In the genomic region with DNA sequence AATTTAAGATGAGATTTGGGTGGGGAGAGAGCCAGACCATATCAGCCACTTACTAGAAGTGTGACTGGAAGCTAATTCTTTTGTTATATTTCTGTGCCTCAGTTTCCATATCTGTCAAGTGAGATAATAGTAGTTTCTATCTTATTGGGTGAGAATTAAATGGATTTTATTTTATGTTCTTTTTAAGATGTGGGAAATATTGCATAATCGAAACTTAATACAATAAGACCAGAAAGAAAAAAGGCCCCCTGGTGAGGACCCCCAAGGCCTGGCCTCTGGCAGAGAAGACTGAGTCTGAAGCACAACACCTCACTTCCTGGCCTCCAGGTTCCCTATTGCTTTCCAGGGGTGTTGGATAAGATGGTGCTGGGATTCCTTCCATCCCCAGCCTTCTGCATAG, we compare ENCODE assay signal across 16 cellular contexts. TPM values are rescaled to one million over a fixed set of nuclear protein-coding genes. Genes with fewer than 3 reads are reported as not detected.
DNase-seq lines count a peak whose midpoint lies in the region; ATAC-seq and TF ChIP-seq lines count a peak whose summit lies in the region.
"Had no signal": no experiment of that assay in that cellular context is flagged by ENCODE, and none has a peak within 500 bp of the region (broad histone marks: within the 10 kb centered on the region; RNA-seq: fewer than 3 reads in every experiment).

No MANE protein-coding gene starts in this region.

- no peaks in the 10 kb centered on the region for H3K9me3 Mint-ChIP-seq in natural killer cell
- H3K9me3 Mint-ChIP-seq in natural killer cell treated with Interleukin-12 subunit alpha and Interleukin-12 subunit beta and Interleukin-15 and Interleukin-18, amount 100 ng/mL, for 72 hours = no peaks in the 10 kb centered on the region
- H3K9me3 Mint-ChIP-seq in naive B cell = no peaks in the 10 kb centered on the region
- H3K9me3 Mint-ChIP-seq in MCF 10A (ENCODE audit: unreplicated experiment) = no peaks in the 10 kb centered on the region
- no peaks in the 10 kb centered on the region for H3K9me3 Mint-ChIP-seq in mesothelial cell of epicardium
- H3K9me3 Mint-ChIP-seq: CD4-positive, CD25-positive, alpha-beta regulatory T cell; GM23338; H9 had no signal

- TF ChIP-seq CTCF in natural killer cell (IDR thresholded peaks at IDR 0.05) (no peak), SU-DHL-6 (IDR thresholded peaks at IDR 0.05; ENCODE audit: insufficient read depth, low read length, poor library complexity, severe bottlenecking) (no peak), MCF 10A (IDR thresholded peaks at IDR 0.05; ENCODE audit: unreplicated experiment) (no peak), mesothelial cell of epicardium (IDR thresholded peaks at IDR 0.05; ENCODE audit: unreplicated experiment) (no peak)

- no peaks in the 10 kb centered on the region for H3K27me3 ChIP-seq in SU-DHL-6 (ENCODE audit: low read length)
- H3K27me3 ChIP-seq: BLaER1 treated with 17β-estradiol and CSF1 and Interleukin-3, amounts not matched to agents 10 nM and 100 nM had no signal

- H3K27me3 Mint-ChIP-seq in natural killer cell (ENCODE audit: low read depth in 2 of 2) (no peaks in the 10 kb centered on the region), naive B cell (no peaks in the 10 kb centered on the region), MCF 10A (ENCODE audit: insufficient read depth, unreplicated experiment) (no peaks in the 10 kb centered on the region), mesothelial cell of epicardium (ENCODE audit: low read depth) (peaks cover 11% of the 10 kb centered on the region)
- no peaks in the 10 kb centered on the region for H3K27me3 Mint-ChIP-seq in natural killer cell treated with Interleukin-12 subunit alpha and Interleukin-12 subunit beta and Interleukin-15 and Interleukin-18, amount 100 ng/mL, for 72 hours

- no peaks in the 10 kb centered on the region for H3K9me3 ChIP-seq in SU-DHL-6 (ENCODE audit: insufficient read depth, low read length)
- H3K9me3 ChIP-seq: BLaER1 treated with 17β-estradiol and CSF1 and Interleukin-3, amounts not matched to agents 10 nM and 100 nM had no signal

- intact Hi-C loops in natural killer cell (cut with micrococcal nuclease) (no loop called here), MCF 10A (cut with micrococcal nuclease) (no loop called here)

- BruUV-seq in MCF 10A (replicated peaks; lab: Mats Ljungman, UMichigan) = no TSS peak

- 0 out of 2 replicates have a peak overlapping the region, but pooled peaks have one; percentile 16 for H3K9ac ChIP-seq in SU-DHL-6 (ENCODE audit: low read length)
- H3K9ac ChIP-seq: BLaER1 treated with 17β-estradiol and CSF1 and Interleukin-3, amounts not matched to agents 10 nM and 100 nM had no signal

- H3K4me1 Mint-ChIP-seq in natural killer cell = peaks cover 83 to 86% of the 10 kb centered on the region in 2 donors
- H3K4me1 Mint-ChIP-seq in natural killer cell treated with Interleukin-12 subunit alpha and Interleukin-12 subunit beta and Interleukin-15 and Interleukin-18, amount 100 ng/mL, for 72 hours (ENCODE audit: low read depth in 2 of 2) = peaks cover 56 to 64% of the 10 kb centered on the region in 2 donors
- peaks cover 77 to 98% (median 97%) of the 10 kb centered on the region in 3 donors for H3K4me1 Mint-ChIP-seq in naive B cell
- peaks cover 6% of the 10 kb centered on the region for H3K4me1 Mint-ChIP-seq in MCF 10A (ENCODE audit: insufficient read depth, unreplicated experiment)
- H3K4me1 Mint-ChIP-seq in mesothelial cell of epicardium = peaks cover 5% of the 10 kb centered on the region
- H3K4me1 Mint-ChIP-seq: CD4-positive, CD25-positive, alpha-beta regulatory T cell had no signal

- H3K36me3 Mint-ChIP-seq in natural killer cell (no peaks in the 10 kb centered on the region), naive B cell (peaks cover 10 to 18% of the 10 kb centered on the region in 2 donors), MCF 10A (ENCODE audit: insufficient read depth, unreplicated experiment) (no peaks in the 10 kb centered on the region), mesothelial cell of epicardium (no peaks in the 10 kb centered on the region)
- peaks cover 4% of the 10 kb centered on the region for H3K36me3 Mint-ChIP-seq in natural killer cell treated with Interleukin-12 subunit alpha and Interleukin-12 subunit beta and Interleukin-15 and Interleukin-18, amount 100 ng/mL, for 72 hours
- H3K36me3 Mint-ChIP-seq: CD4-positive, CD25-positive, alpha-beta regulatory T cell had no signal

- H2AFZ ChIP-seq in SU-DHL-6 (ENCODE audit: low read depth, low read length, severe bottlenecking) = no peak overlapping the region
- H2AFZ ChIP-seq: GM23338 had no signal

- CTCF ChIA-PET in MCF 10A (lab: Yijun Ruan, JAX) = interaction anchor here (2.9 kb wide), 1 partner anchor 81 kb away, joined by 13 read pairs; no protein-coding TSS in a partner anchor

- H3K4me3 ChIP-seq in SU-DHL-6 (ENCODE audit: insufficient read depth, low read length, poor library complexity, severe bottlenecking) = no peak overlapping the region
- H3K4me3 ChIP-seq: BLaER1 treated with 17β-estradiol and CSF1 and Interleukin-3, amounts not matched to agents 10 nM and 100 nM; GM12878; GM23338 had no signal

- H4K20me1 ChIP-seq in SU-DHL-6 (ENCODE audit: low read depth, low read length) = peaks cover 16% of the 10 kb centered on the region

- POLR2A ChIA-PET in MCF 10A (lab: Yijun Ruan, JAX) = no interaction called here

- DNase-seq in natural killer cell (no peak), naive B cell (no peak), MCF 10A (ENCODE audit: unreplicated experiment) (no peak), NCI-H226 (no peak), mesothelial cell of epicardium (ENCODE audit: low spot score in 2 of 2, unreplicated experiment in 2 of 2) (no peak)
- DNase-seq in natural killer cell treated with Interleukin-12 subunit alpha and Interleukin-12 subunit beta and Interleukin-15 and Interleukin-18, amount 100 ng/mL, for 72 hours (ENCODE audit: low spot score) = no peak
- DNase-seq: 8988T; AML-193; CD4-positive, CD25-positive, alpha-beta regulatory T cell; DMS53; H9; IMR-90 had no signal

- peak overlapping the region; percentile 92 to 99 for H3K27ac Mint-ChIP-seq in natural killer cell
- peak overlapping the region in 1 of 2 donors; percentile 30 for H3K27ac Mint-ChIP-seq in natural killer cell treated with Interleukin-12 subunit alpha and Interleukin-12 subunit beta and Interleukin-15 and Interleukin-18, amount 100 ng/mL, for 72 hours
- peak overlapping the region; percentile 80 to 98 (median 90) for H3K27ac Mint-ChIP-seq in naive B cell
- no peak overlapping the region for H3K27ac Mint-ChIP-seq in MCF 10A (ENCODE audit: low read depth, unreplicated experiment)
- H3K27ac Mint-ChIP-seq in mesothelial cell of epicardium = no peak overlapping the region
- H3K27ac Mint-ChIP-seq: CD4-positive, CD25-positive, alpha-beta regulatory T cell; GM23338; H9 had no signal

- peaks cover 54% of the 10 kb centered on the region for H3F3A ChIP-seq in SU-DHL-6 (ENCODE audit: insufficient read depth)

- no peak overlapping the region for H3K4me3 Mint-ChIP-seq in natural killer cell
- H3K4me3 Mint-ChIP-seq in natural killer cell treated with Interleukin-12 subunit alpha and Interleukin-12 subunit beta and Interleukin-15 and Interleukin-18, amount 100 ng/mL, for 72 hours = no peak overlapping the region
- H3K4me3 Mint-ChIP-seq in naive B cell = peak overlapping the region in 1 of 8 donors; percentile 16
- H3K4me3 Mint-ChIP-seq in MCF 10A (ENCODE audit: unreplicated experiment) = no peak overlapping the region
- no peak overlapping the region for H3K4me3 Mint-ChIP-seq in mesothelial cell of epicardium
- H3K4me3 Mint-ChIP-seq: CD4-positive, CD25-positive, alpha-beta regulatory T cell; GM23338; H9 had no signal

- H3K27ac ChIP-seq in SU-DHL-6 (ENCODE audit: low read depth, low read length) = peak overlapping the region; percentile 61
- H3K27ac ChIP-seq: BLaER1 treated with 17β-estradiol and CSF1 and Interleukin-3, amounts not matched to agents 10 nM and 100 nM had no signal

- no peaks in the 10 kb centered on the region for H3K9me2 ChIP-seq in SU-DHL-6 (replicated peaks; ENCODE audit: insufficient read depth, low read length)

- H3K4me2 ChIP-seq in SU-DHL-6 (ENCODE audit: low read depth, low read length, poor library complexity, severe bottlenecking) = peak overlapping the region; percentile 9
- H3K4me2 ChIP-seq: BLaER1 treated with 17β-estradiol and CSF1 and Interleukin-3, amounts not matched to agents 10 nM and 100 nM; GM23338 had no signal

- ATAC-seq in natural killer cell (no peak), naive B cell (ENCODE audit: low read depth in 2 of 2) (no peak)
- no peak for ATAC-seq in natural killer cell treated with Interleukin-12 subunit alpha and Interleukin-12 subunit beta and Interleukin-15 and Interleukin-18, amount 100 ng/mL, for 72 hours
- ATAC-seq: GM12878, GM23338 had no signal

- H3K79me2 ChIP-seq in SU-DHL-6 (ENCODE audit: insufficient read depth, low read length) = peaks cover 99% of the 10 kb centered on the region

- H3K36me3 ChIP-seq in SU-DHL-6 (ENCODE audit: low read length) = peaks cover 30% of the 10 kb centered on the region

RNA-seq across cellular contexts. Expression of a gene that starts 13.7 kb away (rescaled TPM):
- total RNA-seq in natural killer cell (100 to 1,000 TPM; 250 to 298 (median 285) TPM), MCF 10A (2022) (5.2 and 6.0 TPM in 2 replicates), mesothelial cell of epicardium (3.1 to 5.7 TPM (median 4.2 TPM) in 3 replicates)
- 100 to 1,000 TPM in 1 of 2 donors, 10 to 100 TPM in 1; 73.4 to 101 TPM for total RNA-seq in natural killer cell treated with Interleukin-12 subunit alpha and Interleukin-12 subunit beta and Interleukin-15 and Interleukin-18, amount 100 ng/mL, for 72 hours
- 100 to 1,000 TPM in 2 of 6 donors, 10 to 100 TPM in 4; 65.1 to 119 (median 92.5) TPM for polyA plus RNA-seq in naive B cell (ENCODE audit: low read depth in 6 of 6)

Comparison
In these comparisons a context has a peak if more than half of its experiments do, and no peak if none do; other contexts are left out.
1. H3K27ac Mint-ChIP-seq: peak in natural killer cell (2 of 2) and naive B cell (6 of 6); none in MCF 10A (single experiment) and mesothelial cell of epicardium (single experiment).
2. RNA of a gene that starts 13.7 kb away (total RNA-seq): 250 to 298 TPM in natural killer cell and 73.4 to 101 TPM in natural killer cell treated with Interleukin-12 subunit alpha and Interleukin-12 subunit beta and Interleukin-15 and Interleukin-18, amount 100 ng/mL, for 72 hours; 3.1 to 5.7 TPM in mesothelial cell of epicardium and 5.2 to 6.0 TPM in MCF 10A; every median in the first group is over 10 times any median in the second.